13 cellular contexts compared by ENCODE assay signal in genomic region chr5:142290574-142291299, GRCh38. TPM values are rescaled to one million over a fixed set of nuclear protein-coding genes. Genes with fewer than 3 reads are reported as not detected.
A peak's percentile ranks its signal among the peaks of the same experiment; 100 is the strongest.
DNase-seq lines count a peak whose midpoint lies in the region; ATAC-seq and TF ChIP-seq lines count a peak whose summit lies in the region.
"Had no signal": no experiment of that assay in that cellular context is flagged by ENCODE, and none has a peak within 500 bp of the region (broad histone marks: within the 10 kb centered on the region; RNA-seq: fewer than 3 reads in every experiment).

No MANE protein-coding gene starts in this region.

- no peaks in the 10 kb centered on the region for H3K27me3 ChIP-seq in BE2C
- H3K27me3 ChIP-seq in HUES48 (ENCODE audit: control insufficient read depth, insufficient read depth, low read length), result no peaks in the 10 kb centered on the region
- no peaks in the 10 kb centered on the region for H3K27me3 ChIP-seq in SJSA1 (replicated peaks)

- POLR2A ChIA-PET in RWPE1 (lab: Yijun Ruan, JAX; ENCODE audit: low non-redundant PET), result no interaction called here

- CTCF ChIA-PET in RWPE1 (lab: Yijun Ruan, JAX), result interaction anchor here (0.5 to 1.3 kb wide), 3 partner anchors 12 to 311 kb away, joined by 3 to 6 read pairs (median 3); no protein-coding TSS in a partner anchor

- H3K4me3 ChIP-seq in BE2C (ENCODE audit: low read depth, low read length) (no peak overlapping the region), HUES48 (ENCODE audit: low read depth, low read length) (no peak overlapping the region), SJSA1 (no peak overlapping the region)

- TF ChIP-seq CTCF in BE2C (IDR thresholded peaks at IDR 0.05; ENCODE audit: low read depth, low read length) (no peak), RWPE1 (conservative IDR thresholded peaks at IDR 0.05; ENCODE audit: low read depth) (no peak)

- H3K9ac ChIP-seq in HUES48 (ENCODE audit: low read depth, low read length), result no peak overlapping the region

- H3K36me3 ChIP-seq in BE2C (peaks cover 16% of the 10 kb centered on the region), HUES48 (ENCODE audit: control insufficient read depth, insufficient read depth, low read length) (no peaks in the 10 kb centered on the region), SJSA1 (peaks cover 14% of the 10 kb centered on the region)

- peak; percentile 16 for ATAC-seq in left ventricle myocardium superior
- ATAC-seq in HG03159 (IDR thresholded peaks at IDR 0.05; ENCODE audit: unreplicated experiment), result no peak
- no peak for ATAC-seq in GM18867 (IDR thresholded peaks at IDR 0.05; ENCODE audit: unreplicated experiment)

- peaks cover 42% of the 10 kb centered on the region for H3K4me1 ChIP-seq in BE2C
- peaks cover 33% of the 10 kb centered on the region for H3K4me1 ChIP-seq in HUES48 (ENCODE audit: control insufficient read depth, insufficient read depth, low read length)
- H3K4me1 ChIP-seq in SJSA1 (replicated peaks), result peaks cover 77% of the 10 kb centered on the region

- H3K9me3 ChIP-seq in BE2C (no peaks in the 10 kb centered on the region; the same call in 1 of the 2 replicates), HUES48 (ENCODE audit: control insufficient read depth, insufficient read depth, low read length) (no peaks in the 10 kb centered on the region), SJSA1 (replicated peaks) (no peaks in the 10 kb centered on the region)

- H3K27ac ChIP-seq in HUES48 (ENCODE audit: low read depth, low read length) (peak overlapping the region; percentile 21), SJSA1 (peak overlapping the region; percentile 70), RWPE1 (no peak overlapping the region)

- peak; percentile 83 for DNase-seq in BE2C
- DNase-seq in SJSA1 (ENCODE audit: low read depth in 1 of 2, low spot score in 2 of 2), result peak; percentile 95 to 96
- peak; percentile 42 for DNase-seq in left ventricle myocardium superior
- no peak for DNase-seq in T-helper 1 cell
- no peak for DNase-seq in RWPE1 (ENCODE audit: low spot score)
- DNase-seq: activated T-cell treated with anti-CD3 and anti-CD28 coated beads for 4 hours; CD4-positive, alpha-beta memory T cell; kidney glomerular epithelial cell; NCI-H526; T-helper 2 cell had no signal

- intact Hi-C loops in left ventricle myocardium superior (cut with micrococcal nuclease), result no loop called here

RNA-seq across cellular contexts. Expression of gene SPRY4, which starts 34.1 kb away (rescaled TPM):
- 166 TPM for polyA plus RNA-seq in BE2C (2012; ENCODE audit: insufficient read depth, insufficient read length, low read depth)
- 40.5 and 44.5 TPM in 2 replicates for total RNA-seq in SJSA1 (2014; rRNA removed; shearing (Covaris generic))
- total RNA-seq in left ventricle myocardium superior, result 8.3 TPM
- total RNA-seq: CD4-positive, alpha-beta memory T cell had no signal
- polyA plus RNA-seq: CD4-positive, alpha-beta memory T cell had no signal

Comparison
In these comparisons a context has a peak if more than half of its experiments do, and no peak if none do; other contexts are left out.
1. DNase-seq: peak in BE2C (single experiment), SJSA1 (2 of 2) and left ventricle myocardium superior (single experiment); none in T-helper 1 cell (0 of 5) and RWPE1 (single experiment).